Comparison of ENCODE assay signal across 9 cellular contexts in the genomic region with DNA sequence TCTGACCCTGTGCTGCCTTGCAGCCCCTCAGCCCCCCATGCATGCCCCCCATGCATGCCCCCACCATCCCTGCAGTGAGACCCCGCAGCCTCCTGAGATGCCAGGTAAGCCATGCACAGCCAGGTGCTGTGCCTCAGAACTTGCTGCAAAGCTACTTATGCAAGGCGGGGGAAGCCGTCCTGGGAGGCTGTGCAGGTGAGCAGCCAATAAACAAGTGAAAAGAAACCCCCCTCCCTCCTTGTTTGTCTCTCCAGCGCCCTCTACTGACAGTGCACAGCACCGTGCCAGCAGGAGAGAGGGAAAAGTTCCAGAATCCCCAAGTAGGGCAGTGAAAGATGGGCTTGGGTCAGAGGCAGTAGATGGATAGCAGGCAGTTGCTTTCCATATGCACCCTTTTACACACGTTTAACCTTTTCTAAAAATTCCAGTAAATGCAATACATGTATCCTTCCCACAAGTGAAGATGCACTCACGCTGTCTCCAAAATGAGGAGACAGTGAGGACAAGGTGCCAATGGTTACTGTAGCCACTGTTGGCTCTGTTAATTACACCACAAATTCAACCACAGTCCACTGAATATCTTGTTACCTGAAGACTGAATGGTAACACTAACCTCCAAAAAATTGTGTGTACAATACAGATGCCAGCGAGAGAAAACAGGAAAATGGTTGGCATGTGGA. TPM values are rescaled to one million over a fixed set of nuclear protein-coding genes. Genes with fewer than 3 reads are reported as not detected.
DNase-seq lines count a peak whose midpoint lies in the region; ATAC-seq and TF ChIP-seq lines count a peak whose summit lies in the region.
"Had no signal": no experiment of that assay in that cellular context is flagged by ENCODE, and none has a peak within 500 bp of the region (broad histone marks: within the 10 kb centered on the region; RNA-seq: fewer than 3 reads in every experiment).

No MANE protein-coding gene starts in this region.

- H3K4me3 ChIP-seq in cardiac muscle cell (no peak overlapping the region), mammary epithelial cell (replicated peaks in 1 of 3; ENCODE audit: insufficient read depth in 1 of 3, low read depth in 2 of 3, low read length in 3 of 3) (no peak overlapping the region)

- peaks cover 19% of the 10 kb centered on the region for H3K4me1 ChIP-seq in cardiac muscle cell (ENCODE audit: low read depth)
- peaks cover 3% of the 10 kb centered on the region for H3K4me1 ChIP-seq in mammary epithelial cell (ENCODE audit: insufficient read depth, low read length)

- H3K27me3 ChIP-seq in cardiac muscle cell (no peaks in the 10 kb centered on the region), mammary epithelial cell (ENCODE audit: insufficient read depth, low read length) (no peaks in the 10 kb centered on the region)

- H3K9me3 Mint-ChIP-seq in nephron progenitor cell, result no peaks in the 10 kb centered on the region

- in situ Hi-C loops in mammary epithelial cell (cut with MboI; ENCODE audit: low sequenced_read_pairs in 2 of 2), result no loop called here

- CTCF ChIA-PET in mammary epithelial cell (lab: Charles Lee; ENCODE audit: low non-redundant PET), result no interaction called here

- H3K27ac ChIP-seq in cardiac muscle cell (no peak overlapping the region), mammary epithelial cell (ENCODE audit: insufficient read depth, low read depth, low read length) (no peak overlapping the region)

- peaks cover 68% of the 10 kb centered on the region for H3K4me1 Mint-ChIP-seq in nephron progenitor cell

- no peak overlapping the region for H3K4me2 ChIP-seq in mammary epithelial cell (ENCODE audit: insufficient read depth, low read depth, low read length)

- H3K9me3 ChIP-seq in cardiac muscle cell (ENCODE audit: low read depth) (no peaks in the 10 kb centered on the region), mammary epithelial cell (replicated peaks; ENCODE audit: insufficient read depth, low read length) (no peaks in the 10 kb centered on the region)

- H4K20me1 ChIP-seq in mammary epithelial cell (ENCODE audit: insufficient read depth, low read length), result no peaks in the 10 kb centered on the region

- peaks cover 27% of the 10 kb centered on the region for H3K27me3 Mint-ChIP-seq in nephron progenitor cell (ENCODE audit: low read depth, poor library complexity)

- H3K36me3 Mint-ChIP-seq in nephron progenitor cell (ENCODE audit: low read depth), result peaks cover 8% of the 10 kb centered on the region
- H3K36me3 Mint-ChIP-seq: brain had no signal

- no peak overlapping the region for H3K27ac Mint-ChIP-seq in nephron progenitor cell

- H3K79me2 ChIP-seq in mammary epithelial cell (ENCODE audit: insufficient read depth, low read length), result no peaks in the 10 kb centered on the region

- TF ChIP-seq CTCF in cardiac muscle cell (IDR thresholded peaks at IDR 0.05; ENCODE audit: low read depth, low read length) (peak; percentile 84), mammary epithelial cell (conservative IDR thresholded peaks at IDR 0.05 in 1 of 2, IDR thresholded peaks at IDR 0.05 in 1 of 2; ENCODE audit: extremely low read depth in 1 of 2, insufficient read depth in 1 of 2, low read depth in 1 of 2, low read length in 2 of 2) (peak; percentile 66 to 78), nephron progenitor cell (IDR thresholded peaks at IDR 0.05) (peak; percentile 21)

- no peaks in the 10 kb centered on the region for H3K36me3 ChIP-seq in cardiac muscle cell
- no peaks in the 10 kb centered on the region for H3K36me3 ChIP-seq in mammary epithelial cell (ENCODE audit: insufficient read depth, low read length)

- no peak overlapping the region for H3K9ac ChIP-seq in mammary epithelial cell (ENCODE audit: insufficient read depth, low read length)

- no TSS peak for BruUV-seq in mammary epithelial cell (replicated peaks; lab: Mats Ljungman, UMichigan)

- intact Hi-C loops in Right ventricle myocardium superior (cut with DNase I) (no loop called here), mammary epithelial cell (cut with micrococcal nuclease) (loop anchor here (1.0 kb wide), 1 partner anchor 36 kb away; no protein-coding TSS in a partner anchor)

- H3K4me3 Mint-ChIP-seq in nephron progenitor cell, result no peak overlapping the region

- H2AFZ ChIP-seq in mammary epithelial cell (ENCODE audit: low read depth, low read length), result no peak overlapping the region

- dilution Hi-C loops in mammary epithelial cell (cut with HindIII; ENCODE audit: low sequenced_read_pairs), result no loop called here

- 40% methylated on average over 7 of the region's 8 CpGs for WGBS in mammary epithelial cell (ENCODE audit: low coverage, missing lambda C conversion rate)

- ATAC-seq in Right ventricle myocardium superior (ENCODE audit: poor library complexity) (no peak), HG02943 (IDR thresholded peaks at IDR 0.05; ENCODE audit: low read depth, unreplicated experiment) (peak; percentile 29), HG03095 (IDR thresholded peaks at IDR 0.05; ENCODE audit: unreplicated experiment) (no peak)

- DNase-seq in cardiac muscle cell (ENCODE audit: low read depth in 1 of 2, low spot score in 1 of 2) (peak; percentile 60 to 63), Right ventricle myocardium superior (no peak), NCI-H460 (ENCODE audit: extremely low read depth, low read depth) (peak; percentile 58), mammary epithelial cell (peak; percentile 34), nephron progenitor cell (no peak), NCI-H146 treated with DMSO at 0.1 percent for 48 hours (lab: John Stamatoyannopoulos, UW; ENCODE audit: unreplicated experiment) (no peak)

RNA-seq across cellular contexts. Expression of gene TNFAIP2, which starts 18.0 kb away (rescaled TPM):
- total RNA-seq in cardiac muscle cell (0.99 and 1.2 TPM in 2 replicates), Right ventricle myocardium superior (46.7 TPM), mammary epithelial cell (1 to 10 TPM; 1.8 to 3.3 TPM)
- polyA plus RNA-seq in cardiac muscle cell (0.32 and 1.4 TPM in 2 replicates), mammary epithelial cell (0.14 TPM)
- 383 and 397 TPM in 2 replicates for total RNA-seq in NCI-H460 (2014; rRNA removed; shearing (Covaris generic))
- polyA plus RNA-seq in NCI-H460 (2014; cell fraction: nucleus; rRNA removed), result 867 and 904 TPM in 2 replicates
- polyA minus RNA-seq in mammary epithelial cell, result not detected

RNA-seq across cellular contexts. Expression of gene EXOC3L4, which starts 46.7 kb away (rescaled TPM):
- total RNA-seq in cardiac muscle cell (1.7 and 5.5 TPM in 2 replicates), Right ventricle myocardium superior (0.38 TPM), mammary epithelial cell (not detected)
- polyA plus RNA-seq in cardiac muscle cell (2.7 and 6.3 TPM in 2 replicates), mammary epithelial cell (not detected)
- 0.72 and 1.8 TPM in 2 replicates for total RNA-seq in NCI-H460 (2014; rRNA removed; shearing (Covaris generic))
- 4.9 and 23.1 TPM in 2 replicates for polyA plus RNA-seq in NCI-H460 (2014; cell fraction: nucleus; rRNA removed)
- not detected for polyA minus RNA-seq in mammary epithelial cell

RNA-seq across cellular contexts. Expression of gene LBHD2, which starts 57.2 kb away (rescaled TPM):
- total RNA-seq in cardiac muscle cell, result not detected in 2 replicates
- polyA plus RNA-seq in cardiac muscle cell, result not detected in 2 replicates
- not detected for total RNA-seq in Right ventricle myocardium superior
- not detected in 2 replicates for total RNA-seq in NCI-H460 (2014; rRNA removed; shearing (Covaris generic))
- polyA plus RNA-seq in NCI-H460 (2014; cell fraction: nucleus; rRNA removed), result not detected in 2 replicates
- not detected for total RNA-seq in mammary epithelial cell
- polyA plus RNA-seq in mammary epithelial cell, result not detected
- not detected for polyA minus RNA-seq in mammary epithelial cell

Comparison
In these comparisons a context has a peak if more than half of its experiments do, and no peak if none do; other contexts are left out.
1. DNase-seq: peak in cardiac muscle cell (2 of 2), NCI-H460 (single experiment) and mammary epithelial cell (single experiment); none in Right ventricle myocardium superior (single experiment), nephron progenitor cell (single experiment) and NCI-H146 treated with DMSO at 0.1 percent for 48 hours (single experiment).
2. RNA of gene TNFAIP2, which starts 18.0 kb away (total RNA-seq): 383 to 397 TPM in NCI-H460 and 46.7 TPM in Right ventricle myocardium superior (single experiment); 1.8 to 3.3 TPM in mammary epithelial cell and 0.99 to 1.2 TPM in cardiac muscle cell; every median in the first group is over 10 times any median in the second.
3. CTCF ChIP-seq: peak in every context shown above with its lines; median percentile 84 in cardiac muscle cell; 72 in mammary epithelial cell; 21 in nephron progenitor cell.